ENCODE assay signal across 8 cellular contexts in the genomic region with DNA sequence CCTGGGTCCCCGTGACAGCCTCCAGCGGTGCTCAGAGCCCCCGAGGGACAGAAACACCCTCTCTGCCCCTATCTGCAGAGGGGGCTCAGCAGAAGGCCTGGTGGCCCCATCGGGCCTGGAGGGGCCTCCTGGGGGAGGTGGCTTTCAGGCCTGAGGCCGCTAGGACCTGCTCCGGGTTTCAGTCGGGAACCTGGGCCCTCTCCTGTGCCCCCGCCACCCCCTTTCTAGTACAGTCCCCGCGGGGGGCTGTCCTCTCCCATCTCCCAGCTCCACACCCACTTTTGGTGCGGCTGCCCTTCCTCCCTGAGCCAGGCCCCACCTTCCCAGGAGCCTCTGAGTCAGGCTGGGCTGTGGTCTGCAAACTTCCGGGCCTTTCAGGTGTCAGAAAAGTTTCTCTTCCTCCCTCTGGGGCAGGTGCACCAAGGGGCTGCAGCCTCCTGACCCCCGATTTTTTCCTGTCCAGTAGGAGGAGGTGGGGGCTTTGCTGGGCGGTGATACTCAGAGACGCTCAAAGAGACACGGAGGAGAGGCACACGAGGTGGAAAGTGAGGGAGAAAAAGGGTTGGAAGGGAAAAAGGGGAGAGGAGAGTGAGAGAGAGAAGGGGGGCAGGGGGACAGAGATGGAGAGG. TPM values are rescaled to one million over a fixed set of nuclear protein-coding genes. Genes with fewer than 3 reads are reported as not detected.
DNase-seq lines count a peak whose midpoint lies in the region; ATAC-seq and TF ChIP-seq lines count a peak whose summit lies in the region.

No MANE protein-coding gene starts in this region.

- peaks cover 5% of the 10 kb centered on the region for H3K36me3 Mint-ChIP-seq in T-helper 17 cell (ENCODE audit: low read depth)

- no peaks in the 10 kb centered on the region for H3K27me3 Mint-ChIP-seq in T-helper 17 cell

- H3K4me1 Mint-ChIP-seq in T-helper 17 cell = peaks cover 51% of the 10 kb centered on the region

- H3K4me3 ChIP-seq in coronary artery = peak overlapping the region; percentile 58

- H3K9me3 ChIP-seq in T-helper 17 cell (ENCODE audit: control insufficient read depth, low read length, poor library complexity, severe bottlenecking) = no peaks in the 10 kb centered on the region

- H3K4me3 Mint-ChIP-seq in T-helper 17 cell = peak overlapping the region; percentile 97

- peak; percentile 37 to 64 (median 39) for DNase-seq in T-helper 17 cell
- DNase-seq in coronary artery (ENCODE audit: low spot score) = no peak
- peak; percentile 44 to 47 for DNase-seq in stimulated activated CD4-positive, alpha-beta T cell treated with anti-CD3 and anti-CD28 coated beads, Interleukin-15, amount 100 ng/mL, for 1 hour (ENCODE audit: low read depth in 1 of 2, low spot score in 1 of 2)
- no peak for DNase-seq in omental fat pad (ENCODE audit: low spot score)
- DNase-seq in NCI-H2081 (lab: John Stamatoyannopoulos, UW) = no peak
- no peak for DNase-seq in midbrain (lab: John Stamatoyannopoulos, UW)

- H3K27ac ChIP-seq in coronary artery = no peak overlapping the region

- TF ChIP-seq POLR2A in GM18505 (IDR thresholded peaks at IDR 0.05; ENCODE audit: borderline replicate concordance, extremely low read depth, insufficient read depth, insufficient read length) = no peak

- ATAC-seq in GM18505 (IDR thresholded peaks at IDR 0.05; ENCODE audit: unreplicated experiment) (peak; percentile 69), HG02840 (IDR thresholded peaks at IDR 0.05; ENCODE audit: low FRiP score, unreplicated experiment) (peak; percentile 55), T-helper 17 cell (peak; percentile 75), omental fat pad (ENCODE audit: low FRiP score) (no peak)

- TF ChIP-seq CTCF in coronary artery (IDR thresholded peaks at IDR 0.05) = no peak
- TF ChIP-seq CTCF in omental fat pad (IDR thresholded peaks at IDR 0.05) = no peak

- H3K27ac Mint-ChIP-seq in T-helper 17 cell = peak overlapping the region; percentile 93

RNA-seq across cellular contexts. Expression of gene CARD11, which starts 0.7 kb away (rescaled TPM):
- total RNA-seq in T-helper 17 cell (100 to 1,000 TPM; 126 to 155 TPM), omental fat pad (1 to 10 TPM in 2 of 4 donors, under 1 TPM in 2; 0.75 to 1.4 (median 1.0) TPM)

Comparison
In these comparisons a context has a peak if more than half of its experiments do, and no peak if none do; other contexts are left out.
1. DNase-seq: peak in T-helper 17 cell (3 of 3) and stimulated activated CD4-positive, alpha-beta T cell treated with anti-CD3 and anti-CD28 coated beads, Interleukin-15, amount 100 ng/mL, for 1 hour (2 of 2); none in coronary artery (single experiment), omental fat pad (single experiment), NCI-H2081 (0 of 2) and midbrain (single experiment).
2. RNA of gene CARD11, which starts 0.7 kb away (total RNA-seq): 126 to 155 TPM in T-helper 17 cell; 0.75 to 1.4 TPM in omental fat pad; every median in the first group is over 10 times any median in the second.